2 cellular contexts compared by ENCODE assay signal in the genomic region with DNA sequence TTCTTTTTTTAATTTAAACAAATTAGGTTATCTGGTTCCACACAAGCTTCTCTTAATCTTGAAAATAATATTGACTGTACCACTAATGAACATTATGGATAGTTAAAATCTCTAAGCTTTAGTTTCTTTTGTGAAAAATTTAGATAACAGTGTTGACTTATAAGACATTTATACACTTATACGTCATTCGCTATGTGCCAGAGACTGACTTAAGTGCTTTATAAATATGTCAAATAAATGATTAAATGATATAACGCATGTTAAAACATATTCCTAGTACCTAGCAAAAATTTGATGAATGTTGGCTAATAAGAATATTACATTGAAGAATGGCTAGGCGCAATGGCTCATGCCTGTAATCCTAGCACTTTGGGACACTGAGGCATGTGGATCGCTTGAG.
A peak's percentile ranks its signal among the peaks of the same experiment; 100 is the strongest.
TF ChIP-seq lines count a peak whose summit lies in the region.

No MANE protein-coding gene starts in this region.

TF ChIP-seq in SK-N-SH treated with all-trans-retinoic acid at 6 μM for 48 hours, 23 proteins besides CTCF, POLR2A, EP300 and RAD21 (continued from another document):
- TF ChIP-seq, protein P1, sequence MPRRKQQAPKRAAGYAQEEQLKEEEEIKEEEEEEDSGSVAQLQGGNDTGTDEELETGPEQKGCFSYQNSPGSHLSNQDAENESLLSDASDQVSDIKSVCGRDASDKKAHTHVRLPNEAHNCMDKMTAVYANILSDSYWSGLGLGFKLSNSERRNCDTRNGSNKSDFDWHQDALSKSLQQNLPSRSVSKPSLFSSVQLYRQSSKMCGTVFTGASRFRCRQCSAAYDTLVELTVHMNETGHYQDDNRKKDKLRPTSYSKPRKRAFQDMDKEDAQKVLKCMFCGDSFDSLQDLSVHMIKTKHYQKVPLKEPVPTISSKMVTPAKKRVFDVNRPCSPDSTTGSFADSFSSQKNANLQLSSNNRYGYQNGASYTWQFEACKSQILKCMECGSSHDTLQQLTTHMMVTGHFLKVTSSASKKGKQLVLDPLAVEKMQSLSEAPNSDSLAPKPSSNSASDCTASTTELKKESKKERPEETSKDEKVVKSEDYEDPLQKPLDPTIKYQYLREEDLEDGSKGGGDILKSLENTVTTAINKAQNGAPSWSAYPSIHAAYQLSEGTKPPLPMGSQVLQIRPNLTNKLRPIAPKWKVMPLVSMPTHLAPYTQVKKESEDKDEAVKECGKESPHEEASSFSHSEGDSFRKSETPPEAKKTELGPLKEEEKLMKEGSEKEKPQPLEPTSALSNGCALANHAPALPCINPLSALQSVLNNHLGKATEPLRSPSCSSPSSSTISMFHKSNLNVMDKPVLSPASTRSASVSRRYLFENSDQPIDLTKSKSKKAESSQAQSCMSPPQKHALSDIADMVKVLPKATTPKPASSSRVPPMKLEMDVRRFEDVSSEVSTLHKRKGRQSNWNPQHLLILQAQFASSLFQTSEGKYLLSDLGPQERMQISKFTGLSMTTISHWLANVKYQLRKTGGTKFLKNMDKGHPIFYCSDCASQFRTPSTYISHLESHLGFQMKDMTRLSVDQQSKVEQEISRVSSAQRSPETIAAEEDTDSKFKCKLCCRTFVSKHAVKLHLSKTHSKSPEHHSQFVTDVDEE (CRISPR knock-in tag; IDR thresholded peaks at IDR 0.05): peak; percentile 47; the same call in 1 of the 2 replicates
- TF ChIP-seq ZNF70 (CRISPR knock-in tag; IDR thresholded peaks at IDR 0.05) (no peak), ZC3H10 (CRISPR knock-in tag; IDR thresholded peaks at IDR 0.05) (no peak), SNAI2 (CRISPR knock-in tag; IDR thresholded peaks at IDR 0.05) (no peak), ESRRG (CRISPR knock-in tag; IDR thresholded peaks at IDR 0.05) (peak; percentile 65; the same call in 1 of the 2 replicates), PPARA (CRISPR knock-in tag; IDR thresholded peaks at IDR 0.05; ENCODE audit: borderline replicate concordance) (no peak), TOX (CRISPR knock-in tag; IDR thresholded peaks at IDR 0.05; ENCODE audit: borderline replicate concordance) (no peak)
- TF ChIP-seq, protein P2, sequence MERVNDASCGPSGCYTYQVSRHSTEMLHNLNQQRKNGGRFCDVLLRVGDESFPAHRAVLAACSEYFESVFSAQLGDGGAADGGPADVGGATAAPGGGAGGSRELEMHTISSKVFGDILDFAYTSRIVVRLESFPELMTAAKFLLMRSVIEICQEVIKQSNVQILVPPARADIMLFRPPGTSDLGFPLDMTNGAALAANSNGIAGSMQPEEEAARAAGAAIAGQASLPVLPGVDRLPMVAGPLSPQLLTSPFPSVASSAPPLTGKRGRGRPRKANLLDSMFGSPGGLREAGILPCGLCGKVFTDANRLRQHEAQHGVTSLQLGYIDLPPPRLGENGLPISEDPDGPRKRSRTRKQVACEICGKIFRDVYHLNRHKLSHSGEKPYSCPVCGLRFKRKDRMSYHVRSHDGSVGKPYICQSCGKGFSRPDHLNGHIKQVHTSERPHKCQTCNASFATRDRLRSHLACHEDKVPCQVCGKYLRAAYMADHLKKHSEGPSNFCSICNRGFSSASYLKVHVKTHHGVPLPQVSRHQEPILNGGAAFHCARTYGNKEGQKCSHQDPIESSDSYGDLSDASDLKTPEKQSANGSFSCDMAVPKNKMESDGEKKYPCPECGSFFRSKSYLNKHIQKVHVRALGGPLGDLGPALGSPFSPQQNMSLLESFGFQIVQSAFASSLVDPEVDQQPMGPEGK (CRISPR knock-in tag; IDR thresholded peaks at IDR 0.05; ENCODE audit: borderline replicate concordance): no peak

TF ChIP-seq in SK-N-SH, 30 proteins besides CTCF, POLR2A, EP300 and RAD21 (continued from another document):
- TF ChIP-seq, protein P3, sequence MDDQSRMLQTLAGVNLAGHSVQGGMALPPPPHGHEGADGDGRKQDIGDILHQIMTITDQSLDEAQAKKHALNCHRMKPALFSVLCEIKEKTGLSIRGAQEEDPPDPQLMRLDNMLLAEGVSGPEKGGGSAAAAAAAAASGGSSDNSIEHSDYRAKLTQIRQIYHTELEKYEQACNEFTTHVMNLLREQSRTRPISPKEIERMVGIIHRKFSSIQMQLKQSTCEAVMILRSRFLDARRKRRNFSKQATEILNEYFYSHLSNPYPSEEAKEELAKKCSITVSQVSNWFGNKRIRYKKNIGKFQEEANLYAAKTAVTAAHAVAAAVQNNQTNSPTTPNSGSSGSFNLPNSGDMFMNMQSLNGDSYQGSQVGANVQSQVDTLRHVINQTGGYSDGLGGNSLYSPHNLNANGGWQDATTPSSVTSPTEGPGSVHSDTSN (IDR thresholded peaks at IDR 0.05): no peak
- no peak for TF ChIP-seq GABPA (IDR thresholded peaks at IDR 0.05; ENCODE audit: low read depth)
- no peak for TF ChIP-seq FOSL2 (IDR thresholded peaks at IDR 0.05; ENCODE audit: borderline replicate concordance, low read depth)
- TF ChIP-seq ELF1 (IDR thresholded peaks at IDR 0.05): no peak
- TF ChIP-seq SIN3A (IDR thresholded peaks at IDR 0.05; ENCODE audit: borderline replicate concordance, low read depth, low read length): no peak
- no peak for TF ChIP-seq GATA2 (CRISPR knock-in tag; IDR thresholded peaks at IDR 0.05)
- TF ChIP-seq, protein P4, sequence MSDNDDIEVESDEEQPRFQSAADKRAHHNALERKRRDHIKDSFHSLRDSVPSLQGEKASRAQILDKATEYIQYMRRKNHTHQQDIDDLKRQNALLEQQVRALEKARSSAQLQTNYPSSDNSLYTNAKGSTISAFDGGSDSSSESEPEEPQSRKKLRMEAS (IDR thresholded peaks at IDR 0.05; ENCODE audit: low read depth): no peak
